ENCODE assay signal across 8 cellular contexts in genomic region chr14:89351364-89351957, GRCh38.
A peak's percentile ranks its signal among the peaks of the same experiment; 100 is the strongest.
DNase-seq lines count a peak whose midpoint lies in the region; ATAC-seq and TF ChIP-seq lines count a peak whose summit lies in the region.

No MANE protein-coding gene starts in this region.

- H3K36me3 ChIP-seq in SJCRH30 = no peaks in the 10 kb centered on the region; the same call in 1 of the 2 replicates
- no peaks in the 10 kb centered on the region for H3K36me3 ChIP-seq in fibroblast of lung (ENCODE audit: control insufficient read depth, insufficient read depth, low read length)
- H3K36me3 ChIP-seq in sigmoid colon = peaks cover 0 to 17% (median 0%) of the 10 kb centered on the region in 4 donors

- H3K4me3 ChIP-seq in SJCRH30 (no peak overlapping the region), fibroblast of lung (replicated peaks in 1 of 4; ENCODE audit: control extremely low read depth in 1 of 4, insufficient read depth in 1 of 4, low read depth in 3 of 4, low read length in 4 of 4) (peak overlapping the region in 2 of 4 experiments; percentile 7 to 12), sigmoid colon (peak overlapping the region in 3 of 4 donors; percentile 0 to 9 (median 7))

- no peaks in the 10 kb centered on the region for H3K27me3 ChIP-seq in SJCRH30
- H3K27me3 ChIP-seq in fibroblast of lung (ENCODE audit: control insufficient read depth, insufficient read depth, low read length) = no peaks in the 10 kb centered on the region
- no peaks in the 10 kb centered on the region for H3K27me3 ChIP-seq in sigmoid colon

- DNase-seq in activated CD4-positive, alpha-beta T cell treated with anti-CD3 and anti-CD28 coated beads for 36 hours = peak; percentile 27
- DNase-seq in activated CD4-positive, alpha-beta T cell treated with anti-CD3 and anti-CD28 coated beads, Interleukin-2, amount 50 U/mL, for 4 hours = no peak
- DNase-seq in SJCRH30 = peak; percentile 6 to 16
- peak; percentile 47 to 69 for DNase-seq in fibroblast of lung (ENCODE audit: low read depth in 2 of 2)
- no peak for DNase-seq in sigmoid colon
- no peak for DNase-seq in A172 (ENCODE audit: low spot score)
- no peak for DNase-seq in Ammon's horn (ENCODE audit: low spot score)

- H3K4me1 ChIP-seq in SJCRH30 (peaks cover 22% of the 10 kb centered on the region), fibroblast of lung (ENCODE audit: control insufficient read depth, extremely low read depth, insufficient read depth, low read length) (peaks cover 2% of the 10 kb centered on the region), sigmoid colon (peaks cover 0 to 45% (median 36%) of the 10 kb centered on the region in 4 donors)

- H3K9ac ChIP-seq in fibroblast of lung (ENCODE audit: insufficient read depth, low read length) = no peak overlapping the region

- peak overlapping the region; percentile 94 for H3K27ac Mint-ChIP-seq in activated CD4-positive, alpha-beta T cell treated with anti-CD3 and anti-CD28 coated beads for 36 hours

- no peaks in the 10 kb centered on the region for H3K9me3 Mint-ChIP-seq in activated CD4-positive, alpha-beta T cell treated with anti-CD3 and anti-CD28 coated beads for 36 hours (ENCODE audit: low read depth)

- peak overlapping the region; percentile 27 for H2AFZ ChIP-seq in fibroblast of lung (ENCODE audit: low read length)

- WGBS in sigmoid colon, 2 donors = 2 to 3% methylated on average over 11 of the region's 11 CpGs

- CTCF ChIA-PET in activated CD4-positive, alpha-beta T cell treated with anti-CD3 and anti-CD28 coated beads for 36 hours (lab: Charles Lee) = interaction anchor here (0.6 to 1.5 kb wide), 3 partner anchors 15 to 279 kb away, joined by 3 to 4 read pairs (median 3); no protein-coding TSS in a partner anchor

- H3K4me2 ChIP-seq in fibroblast of lung (ENCODE audit: extremely low read depth, insufficient read depth, low read length) = peak overlapping the region; percentile 44

- peak overlapping the region; percentile 57 for H3K4me3 Mint-ChIP-seq in activated CD4-positive, alpha-beta T cell treated with anti-CD3 and anti-CD28 coated beads for 36 hours

- TF ChIP-seq CTCF in fibroblast of lung (conservative IDR thresholded peaks at IDR 0.05 in 1 of 2, IDR thresholded peaks at IDR 0.05 in 1 of 2; ENCODE audit: low read depth in 1 of 2, low read length in 2 of 2) = no peak
- no peak for TF ChIP-seq CTCF in sigmoid colon (IDR thresholded peaks at IDR 0.05)

- H3K79me2 ChIP-seq in fibroblast of lung (ENCODE audit: control insufficient read depth, insufficient read depth, low read length) = no peaks in the 10 kb centered on the region

- peaks cover 50% of the 10 kb centered on the region for H3K4me1 Mint-ChIP-seq in activated CD4-positive, alpha-beta T cell treated with anti-CD3 and anti-CD28 coated beads for 36 hours

- no peak for TF ChIP-seq POLR2A in sigmoid colon (IDR thresholded peaks at IDR 0.05)

- no peak for TF ChIP-seq EP300 in sigmoid colon (IDR thresholded peaks at IDR 0.05)

- POLR2A ChIA-PET in activated CD4-positive, alpha-beta T cell treated with anti-CD3 and anti-CD28 coated beads for 36 hours (lab: Charles Lee) = interaction anchor here (0.7 kb wide), 2 partner anchors 97 to 1006 kb away, joined by 4 to 5 read pairs; no protein-coding TSS in a partner anchor

- intact Hi-C loops in activated CD4-positive, alpha-beta T cell treated with anti-CD3 and anti-CD28 coated beads for 36 hours (cut with DNase I, micrococcal nuclease) = no loop called here
- intact Hi-C loops in sigmoid colon (cut with DNase I) = loop anchor here (5.0 kb wide), 2 partner anchors 44 to 61 kb away; no protein-coding TSS in a partner anchor

- H4K20me1 ChIP-seq in fibroblast of lung (ENCODE audit: control insufficient read depth, extremely low read depth, insufficient read depth, low read length) = no peaks in the 10 kb centered on the region

- H3K27ac ChIP-seq in SJCRH30 (peak overlapping the region; percentile 25; the same call in 1 of the 2 replicates), fibroblast of lung (ENCODE audit: insufficient read depth, low read length) (peak overlapping the region; percentile 40), sigmoid colon (peak overlapping the region; percentile 66 to 79 (median 72))

- H3K9me3 ChIP-seq in SJCRH30 (replicated peaks) (no peaks in the 10 kb centered on the region), fibroblast of lung (ENCODE audit: control insufficient read depth, insufficient read depth, low read depth, low read length) (no peaks in the 10 kb centered on the region), sigmoid colon (no peaks in the 10 kb centered on the region)

- H3K27me3 Mint-ChIP-seq in activated CD4-positive, alpha-beta T cell treated with anti-CD3 and anti-CD28 coated beads for 36 hours = no peaks in the 10 kb centered on the region

- ATAC-seq in activated CD4-positive, alpha-beta T cell treated with anti-CD3 and anti-CD28 coated beads for 36 hours = peak; percentile 71
- ATAC-seq in HG03060 (IDR thresholded peaks at IDR 0.05; ENCODE audit: low read depth, unreplicated experiment) = peak; percentile 69

- H3K36me3 Mint-ChIP-seq in activated CD4-positive, alpha-beta T cell treated with anti-CD3 and anti-CD28 coated beads for 36 hours (ENCODE audit: low read depth) = peaks cover 45% of the 10 kb centered on the region

Comparison
In these comparisons a context has a peak if more than half of its experiments do, and no peak if none do; other contexts are left out.
1. DNase-seq: peak in activated CD4-positive, alpha-beta T cell treated with anti-CD3 and anti-CD28 coated beads for 36 hours (single experiment), SJCRH30 (2 of 2) and fibroblast of lung (2 of 2); none in activated CD4-positive, alpha-beta T cell treated with anti-CD3 and anti-CD28 coated beads, Interleukin-2, amount 50 U/mL, for 4 hours (0 of 2), sigmoid colon (single experiment), A172 (single experiment) and Ammon's horn (single experiment).
2. Peak in every context shown above with its lines, with median percentiles within 50 percentile points of each other: H3K27ac ChIP-seq.